Comparison of ENCODE assay signal across 8 cellular contexts in genomic region chr12:48183876-48184548, GRCh38. TPM values are rescaled to one million over a fixed set of nuclear protein-coding genes. Genes with fewer than 3 reads are reported as not detected.
DNase-seq lines count a peak whose midpoint lies in the region; ATAC-seq, FAIRE-seq and TF ChIP-seq lines count a peak whose summit lies in the region.

No MANE protein-coding gene starts in this region.

- peaks cover 85% of the 10 kb centered on the region for H3K27me3 Mint-ChIP-seq in nephron progenitor cell (ENCODE audit: low read depth, poor library complexity)

- no peak for FAIRE-seq in GM12891 (lab: Jason Lieb, UNC)

- no peaks in the 10 kb centered on the region; the same call in 1 of the 2 replicates for H3K27me3 ChIP-seq in GM06990 (replicated peaks; ENCODE audit: control insufficient read depth, insufficient read depth, low read length)
- peaks cover 45% of the 10 kb centered on the region for H3K27me3 ChIP-seq in RWPE2 (ENCODE audit: insufficient read depth, poor library complexity, severe bottlenecking)
- peaks cover 70% of the 10 kb centered on the region for H3K27me3 ChIP-seq in ectodermal cell (ENCODE audit: control insufficient read depth, insufficient read depth, low read length, poor library complexity, severe bottlenecking)

- H3K9me3 ChIP-seq in RWPE2 (ENCODE audit: severe bottlenecking) (no peaks in the 10 kb centered on the region), ectodermal cell (ENCODE audit: control insufficient read depth, low read length) (no peaks in the 10 kb centered on the region)

- H3K27ac Mint-ChIP-seq in nephron progenitor cell = no peak overlapping the region

- H3K4me1 Mint-ChIP-seq in nephron progenitor cell = peaks cover 48% of the 10 kb centered on the region

- H3K4me3 ChIP-seq in GM06990 (replicated peaks; ENCODE audit: low read depth, low read length) (peak overlapping the region; percentile 71), RWPE2 (ENCODE audit: severe bottlenecking) (peak overlapping the region; percentile 29), ectodermal cell (ENCODE audit: insufficient read depth, low read depth, low read length) (peak overlapping the region; percentile 72)

- H3K4me1 ChIP-seq in RWPE2 (ENCODE audit: insufficient read depth, poor library complexity, severe bottlenecking) (no peaks in the 10 kb centered on the region), ectodermal cell (ENCODE audit: control insufficient read depth, insufficient read depth, low read length) (peaks cover 21% of the 10 kb centered on the region)

- WGBS in ectodermal cell, 2 experiments = 7% methylated on average over 61 of the region's 61 CpGs

- no peak for ATAC-seq in RWPE2 (ENCODE audit: low read depth)
- no peak for ATAC-seq in HG02981 (IDR thresholded peaks at IDR 0.05; ENCODE audit: unreplicated experiment)

- H3K36me3 Mint-ChIP-seq in nephron progenitor cell (ENCODE audit: low read depth) = no peaks in the 10 kb centered on the region

- TF ChIP-seq CTCF in GM06990 (IDR thresholded peaks at IDR 0.05; ENCODE audit: insufficient read depth, low read length, poor library complexity, severe bottlenecking) (no peak), RWPE2 (IDR thresholded peaks at IDR 0.05; ENCODE audit: poor library complexity, severe bottlenecking) (peak; percentile 4), nephron progenitor cell (IDR thresholded peaks at IDR 0.05) (no peak)

- TF ChIP-seq POLR2A in GM12891 (IDR thresholded peaks at IDR 0.05; ENCODE audit: low read depth, low read length) = no peak

- H3K27ac ChIP-seq in RWPE2 (ENCODE audit: poor library complexity, severe bottlenecking) (no peak overlapping the region), ectodermal cell (ENCODE audit: insufficient read depth, low read depth, low read length, poor library complexity, severe bottlenecking) (no peak overlapping the region)

- H3K36me3 ChIP-seq in GM06990 (ENCODE audit: control insufficient read depth, insufficient read depth, low read length) (no peaks in the 10 kb centered on the region), RWPE2 (ENCODE audit: low read depth) (no peaks in the 10 kb centered on the region), ectodermal cell (ENCODE audit: control insufficient read depth, insufficient read depth, low read length) (no peaks in the 10 kb centered on the region)

- DNase-seq in GM06990 (ENCODE audit: extremely low read depth, insufficient read length) = no peak
- DNase-seq in RWPE2 (ENCODE audit: low spot score) = no peak
- DNase-seq in nephron progenitor cell = peak; percentile 48
- DNase-seq in GM12891 (ENCODE audit: insufficient read length, low spot score) = no peak
- no peak for DNase-seq in germinal center (ENCODE audit: low spot score)
- no peak for DNase-seq in NCI-H2196 treated with DMSO at 0.1 percent for 48 hours (lab: John Stamatoyannopoulos, UW; ENCODE audit: unreplicated experiment)

- peak overlapping the region; percentile 88 for H3K4me3 Mint-ChIP-seq in nephron progenitor cell

- H3K9me3 Mint-ChIP-seq in nephron progenitor cell = no peaks in the 10 kb centered on the region

TF ChIP-seq in GM12891, 5 proteins besides CTCF, POLR2A, EP300 and RAD21:
- TF ChIP-seq POLR2AphosphoS5 (IDR thresholded peaks at IDR 0.05; ENCODE audit: low read depth, low read length) (no peak), POU2F2 (IDR thresholded peaks at IDR 0.05; ENCODE audit: low read depth, low read length) (no peak), SPI1 (IDR thresholded peaks at IDR 0.05; ENCODE audit: low read depth, low read length) (no peak), TAF1 (IDR thresholded peaks at IDR 0.05; ENCODE audit: low read depth, low read length) (no peak), PAX5 (IDR thresholded peaks at IDR 0.05; ENCODE audit: insufficient read depth, low read length, severe bottlenecking) (no peak)
TF ChIP-seq in GM12891: peak in this region for 0.

RNA-seq across cellular contexts. Expression of gene CCDC184, which starts 0.6 kb away (rescaled TPM):
- 6.5 TPM for polyA plus RNA-seq in ectodermal cell (2013, experiment 1 of 4)
- polyA plus RNA-seq in ectodermal cell (2013, experiment 2 of 4) = 6.6 TPM
- polyA plus RNA-seq in ectodermal cell (2013, experiment 3 of 4) = 4.9 TPM
- 6.0 TPM for polyA plus RNA-seq in ectodermal cell (2013, experiment 4 of 4)
- polyA plus RNA-seq in GM12891 (2012; ENCODE audit: low read depth, missing spikeins) = 0.14 TPM

RNA-seq across cellular contexts. Expression of gene OR10AD1, which starts 19.1 kb away (rescaled TPM):
- not detected for polyA plus RNA-seq in ectodermal cell (2013, experiment 1 of 4)
- not detected for polyA plus RNA-seq in ectodermal cell (2013, experiment 2 of 4)
- not detected for polyA plus RNA-seq in ectodermal cell (2013, experiment 3 of 4)
- polyA plus RNA-seq in ectodermal cell (2013, experiment 4 of 4) = not detected
- not detected for polyA plus RNA-seq in GM12891 (2012; ENCODE audit: low read depth, missing spikeins)

RNA-seq across cellular contexts. Expression of gene ASB8, which starts 26.7 kb away (rescaled TPM):
- 12.2 TPM for polyA plus RNA-seq in ectodermal cell (2013, experiment 1 of 4)
- 11.5 TPM for polyA plus RNA-seq in ectodermal cell (2013, experiment 2 of 4)
- polyA plus RNA-seq in ectodermal cell (2013, experiment 3 of 4) = 8.1 TPM
- polyA plus RNA-seq in ectodermal cell (2013, experiment 4 of 4) = 10.8 TPM
- 17.0 TPM for polyA plus RNA-seq in GM12891 (2012; ENCODE audit: low read depth, missing spikeins)
